In genomic region chr7:39013049-39013939, GRCh38 we compare ENCODE assay signal across 1 cellular context.
TF ChIP-seq lines count a peak whose summit lies in the region.
"Not testable (repeated sequence)": the region's sequence is repeated elsewhere in the genome, so short reads cannot be mapped to it uniquely, and the experiment has no call there.

No MANE protein-coding gene starts in this region.

TF ChIP-seq in K562, 482 proteins besides CTCF, POLR2A, EP300 and RAD21 (continued from another document):
- TF ChIP-seq POLR2B (IDR thresholded peaks at IDR 0.05; ENCODE audit: low read depth, partially characterized antibody): peak; percentile 34
- TF ChIP-seq POLR2H (tag; IDR thresholded peaks at IDR 0.05; ENCODE audit: low read depth): peak; percentile 62
- peak; percentile 83 for TF ChIP-seq ZBTB17 (CRISPR knock-in tag; IDR thresholded peaks at IDR 0.05)
- TF ChIP-seq CXXC5 (CRISPR knock-in tag; IDR thresholded peaks at IDR 0.05): peak; percentile 74
- TF ChIP-seq SOX6 (IDR thresholded peaks at IDR 0.05): peak; percentile 21; the same call in 1 of the 2 replicates
- TF ChIP-seq SMARCA4 (IDR thresholded peaks at IDR 0.05): peak; percentile 26; the same call in 1 of the 2 replicates
- peak; percentile 83 for TF ChIP-seq EP400 (IDR thresholded peaks at IDR 0.05)
- TF ChIP-seq, protein P1, sequence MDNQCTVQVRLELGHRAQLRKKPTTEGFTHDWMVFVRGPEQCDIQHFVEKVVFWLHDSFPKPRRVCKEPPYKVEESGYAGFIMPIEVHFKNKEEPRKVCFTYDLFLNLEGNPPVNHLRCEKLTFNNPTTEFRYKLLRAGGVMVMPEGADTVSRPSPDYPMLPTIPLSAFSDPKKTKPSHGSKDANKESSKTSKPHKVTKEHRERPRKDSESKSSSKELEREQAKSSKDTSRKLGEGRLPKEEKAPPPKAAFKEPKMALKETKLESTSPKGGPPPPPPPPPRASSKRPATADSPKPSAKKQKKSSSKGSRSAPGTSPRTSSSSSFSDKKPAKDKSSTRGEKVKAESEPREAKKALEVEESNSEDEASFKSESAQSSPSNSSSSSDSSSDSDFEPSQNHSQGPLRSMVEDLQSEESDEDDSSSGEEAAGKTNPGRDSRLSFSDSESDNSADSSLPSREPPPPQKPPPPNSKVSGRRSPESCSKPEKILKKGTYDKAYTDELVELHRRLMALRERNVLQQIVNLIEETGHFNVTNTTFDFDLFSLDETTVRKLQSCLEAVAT (IDR thresholded peaks at IDR 0.05): 0 out of 4 replicates have a peak, but pooled peaks of 1 of the 2 experiments have one; percentile 12
- TF ChIP-seq POLR2G (IDR thresholded peaks at IDR 0.05; ENCODE audit: low read depth, low read length): 0 out of 2 replicates have a peak, but pooled peaks have one; percentile 21
- peak; percentile 75 to 78 for TF ChIP-seq NRF1 (conservative IDR thresholded peaks at IDR 0.05 in 1 of 2, IDR thresholded peaks at IDR 0.05 in 1 of 2)
- TF ChIP-seq ERF (CRISPR knock-in tag; IDR thresholded peaks at IDR 0.05): 0 out of 2 replicates have a peak, but pooled peaks have one; percentile 16
- 0 out of 2 replicates have a peak, but pooled peaks have one; percentile 11 for TF ChIP-seq NCOR1 (IDR thresholded peaks at IDR 0.05)
- TF ChIP-seq FOXA3 (CRISPR knock-in tag; conservative IDR thresholded peaks at IDR 0.05 in 1 of 2, IDR thresholded peaks at IDR 0.05 in 1 of 2): peak in 1 of 2 experiments; percentile 89; a peak in 2 of 4 replicates
- TF ChIP-seq ELF4 (CRISPR knock-in tag; IDR thresholded peaks at IDR 0.05): 0 out of 2 replicates have a peak, but pooled peaks have one; percentile 22
- peak; percentile 36; the same call in 1 of the 2 replicates for TF ChIP-seq EGR1 (conservative IDR thresholded peaks at IDR 0.05)
- 0 out of 2 replicates have a peak, but pooled peaks have one; percentile 30 for TF ChIP-seq DMBX1 (CRISPR knock-in tag; IDR thresholded peaks at IDR 0.05; ENCODE audit: borderline replicate concordance)
- peak; percentile 91 for TF ChIP-seq TAF7 (tag; IDR thresholded peaks at IDR 0.05)
- peak; percentile 54 for TF ChIP-seq BRD9 (IDR thresholded peaks at IDR 0.05; ENCODE audit: low read depth, partially characterized antibody)
- TF ChIP-seq PHF20 (IDR thresholded peaks at IDR 0.05; ENCODE audit: partially characterized antibody): peak; percentile 18
- peak; percentile 71; the same call in 1 of the 2 replicates for TF ChIP-seq KLF6 (CRISPR knock-in tag; IDR thresholded peaks at IDR 0.05; ENCODE audit: borderline replicate concordance)
- TF ChIP-seq HDAC2 (IDR thresholded peaks at IDR 0.05): 0 out of 2 replicates have a peak, but pooled peaks have one; percentile 47
- 0 out of 2 replicates have a peak, but pooled peaks have one; percentile 19 for TF ChIP-seq RBFOX2 (IDR thresholded peaks at IDR 0.05; ENCODE audit: low read depth, low read length)
- TF ChIP-seq CREB3L1 (IDR thresholded peaks at IDR 0.05; ENCODE audit: borderline replicate concordance, low read depth): peak; percentile 23; the same call in 1 of the 2 replicates
- TF ChIP-seq RB1 (IDR thresholded peaks at IDR 0.05; ENCODE audit: low read depth): peak; percentile 22; the same call in 1 of the 2 replicates
- TF ChIP-seq TEAD1 (CRISPR knock-in tag; IDR thresholded peaks at IDR 0.05): peak in 1 of 2 experiments; percentile 31; a peak in 1 of 4 replicates
- TF ChIP-seq FOXK2 (conservative IDR thresholded peaks at IDR 0.05 in 1 of 2, IDR thresholded peaks at IDR 0.05 in 1 of 2; ENCODE audit: low read depth in 2 of 2): peak; percentile 79 to 88
- 0 out of 2 replicates have a peak, but pooled peaks have one; percentile 24 for TF ChIP-seq TFAP4 (CRISPR knock-in tag; IDR thresholded peaks at IDR 0.05; ENCODE audit: borderline replicate concordance)
- TF ChIP-seq HDAC1 (IDR thresholded peaks at IDR 0.05): peak in 1 of 2 experiments; percentile 53; a peak in 2 of 4 replicates
- peak; percentile 38; the same call in 1 of the 2 replicates for TF ChIP-seq ATF7 (IDR thresholded peaks at IDR 0.05)
- TF ChIP-seq, protein P2, sequence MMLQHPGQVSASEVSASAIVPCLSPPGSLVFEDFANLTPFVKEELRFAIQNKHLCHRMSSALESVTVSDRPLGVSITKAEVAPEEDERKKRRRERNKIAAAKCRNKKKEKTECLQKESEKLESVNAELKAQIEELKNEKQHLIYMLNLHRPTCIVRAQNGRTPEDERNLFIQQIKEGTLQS (IDR thresholded peaks at IDR 0.05): peak; percentile 36
- TF ChIP-seq, protein P2 (CRISPR knock-in tag; conservative IDR thresholded peaks at IDR 0.05): not testable (repeated sequence)
- peak; percentile 44; the same call in 1 of the 2 replicates for TF ChIP-seq NR2C1 (IDR thresholded peaks at IDR 0.05)
- TF ChIP-seq NR2C1 (tag; IDR thresholded peaks at IDR 0.05): peak; percentile 42; the same call in 1 of the 2 replicates
- TF ChIP-seq YY1 (IDR thresholded peaks at IDR 0.05; ENCODE audit: borderline replicate concordance in 1 of 3, control insufficient read depth in 1 of 3, extremely low read depth in 1 of 3, insufficient read depth in 3 of 3, insufficient read length in 1 of 3, insufficient replicate concordance in 2 of 3, low read depth in 1 of 3, low read length in 2 of 3): peak; percentile 31 to 85 (median 44)
- TF ChIP-seq SMAD4 (CRISPR knock-in tag; conservative IDR thresholded peaks at IDR 0.05): peak; percentile 72
- TF ChIP-seq MGA (IDR thresholded peaks at IDR 0.05): peak; percentile 45
